8 cellular contexts compared by ENCODE assay signal in the genomic region with DNA sequence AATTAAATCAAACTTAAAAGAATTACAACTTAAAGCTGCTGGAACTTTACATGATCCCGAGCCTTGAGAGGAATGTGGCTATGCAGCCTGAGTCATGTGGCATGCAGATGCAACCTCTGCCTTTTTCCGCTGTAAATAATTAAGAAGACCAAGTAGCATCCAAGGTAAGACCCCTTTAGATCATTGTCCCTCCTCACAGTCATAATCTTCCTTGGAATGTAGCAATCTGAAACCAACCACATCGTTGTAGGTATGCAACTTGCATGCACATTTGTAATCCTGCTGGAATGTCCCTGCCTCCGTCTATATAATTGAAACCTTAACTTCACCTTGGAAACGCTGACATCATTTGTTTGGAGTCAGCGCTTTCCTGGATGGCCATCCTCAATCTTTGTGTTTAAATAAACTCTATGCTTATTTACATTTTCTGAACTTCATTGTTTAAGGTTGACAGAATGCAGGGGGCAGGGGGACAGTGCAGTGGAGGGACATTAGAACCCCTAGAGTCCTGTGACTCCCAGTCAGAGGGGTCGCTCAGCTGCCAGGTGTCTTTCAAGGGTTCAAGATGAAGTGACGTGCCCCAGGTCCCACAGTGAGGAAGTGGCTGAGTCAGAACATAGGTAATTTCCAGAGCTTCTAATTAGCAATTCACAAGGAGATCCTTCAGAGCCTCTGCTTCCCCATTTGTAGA.
DNase-seq lines count a peak whose midpoint lies in the region; ATAC-seq lines count a peak whose summit lies in the region.

No MANE protein-coding gene starts in this region.

- H3K4me3 Mint-ChIP-seq in effector memory CD8-positive, alpha-beta T cell = peak overlapping the region; percentile 92 to 97
- H3K4me3 Mint-ChIP-seq in naive thymus-derived CD8-positive, alpha-beta T cell = peak overlapping the region; percentile 89 to 98 (median 94)

- peaks cover 11% of the 10 kb centered on the region for H3K36me3 Mint-ChIP-seq in effector memory CD8-positive, alpha-beta T cell (ENCODE audit: insufficient read depth)
- no peaks in the 10 kb centered on the region for H3K36me3 Mint-ChIP-seq in naive thymus-derived CD8-positive, alpha-beta T cell

- peak; percentile 6 for ATAC-seq in GM18511 (IDR thresholded peaks at IDR 0.05; ENCODE audit: unreplicated experiment)
- no peak for ATAC-seq in effector memory CD8-positive, alpha-beta T cell (replicated peaks)
- ATAC-seq in naive thymus-derived CD8-positive, alpha-beta T cell = no peak

- peak overlapping the region; percentile 65 for H3K27ac ChIP-seq in SK-N-MC

- no peaks in the 10 kb centered on the region for H3K9me3 ChIP-seq in SK-N-MC (ENCODE audit: low read depth, low read length)

- peak overlapping the region; percentile 88 for H3K4me3 ChIP-seq in SK-N-MC

- no peaks in the 10 kb centered on the region for H3K27me3 Mint-ChIP-seq in effector memory CD8-positive, alpha-beta T cell
- H3K27me3 Mint-ChIP-seq in naive thymus-derived CD8-positive, alpha-beta T cell = no peaks in the 10 kb centered on the region

- H3K9me3 Mint-ChIP-seq in effector memory CD8-positive, alpha-beta T cell = no peaks in the 10 kb centered on the region
- H3K9me3 Mint-ChIP-seq in naive thymus-derived CD8-positive, alpha-beta T cell = no peaks in the 10 kb centered on the region

- peak overlapping the region; percentile 98 to 100 for H3K27ac Mint-ChIP-seq in effector memory CD8-positive, alpha-beta T cell
- H3K27ac Mint-ChIP-seq in naive thymus-derived CD8-positive, alpha-beta T cell = peak overlapping the region; percentile 89 to 98 (median 97)

- POLR2A ChIA-PET in naive thymus-derived CD8-positive, alpha-beta T cell (lab: Charles Lee) = interaction anchor here (1.0 to 5.0 kb wide), 9 partner anchors 12 to 400 kb away, joined by 3 to 38 read pairs (median 6); a partner anchor contains a TSS

- no peaks in the 10 kb centered on the region; the same call in 1 of the 2 replicates for H3K36me3 ChIP-seq in SK-N-MC (ENCODE audit: insufficient read depth, low read length)

- peak overlapping the region; percentile 76 for H3K9ac ChIP-seq in SK-N-MC (ENCODE audit: insufficient read length)

- DNase-seq in CD1c-positive myeloid dendritic cell (ENCODE audit: extremely low spot score) = peak; percentile 72
- DNase-seq in SK-N-MC (ENCODE audit: low read depth, low spot score) = no peak
- peak in 1 of 3 experiments; percentile 5 for DNase-seq in effector memory CD8-positive, alpha-beta T cell
- DNase-seq in naive thymus-derived CD8-positive, alpha-beta T cell = peak in 2 of 10 donors; percentile 3 to 6
- no peak for DNase-seq in cerebellum (ENCODE audit: low spot score)
- DNase-seq in NCI-H128 (lab: John Stamatoyannopoulos, UW; ENCODE audit: unreplicated experiment) = no peak
- no peak for DNase-seq in GM19240 (ENCODE audit: insufficient read length, low spot score)

- peaks cover 26 to 28% of the 10 kb centered on the region in 2 donors for H3K4me1 Mint-ChIP-seq in effector memory CD8-positive, alpha-beta T cell (ENCODE audit: low read depth in 2 of 2)
- H3K4me1 Mint-ChIP-seq in naive thymus-derived CD8-positive, alpha-beta T cell = peaks cover 19 to 54% (median 50%) of the 10 kb centered on the region in 4 donors
